7 cellular contexts compared by ENCODE assay signal in the genomic region with DNA sequence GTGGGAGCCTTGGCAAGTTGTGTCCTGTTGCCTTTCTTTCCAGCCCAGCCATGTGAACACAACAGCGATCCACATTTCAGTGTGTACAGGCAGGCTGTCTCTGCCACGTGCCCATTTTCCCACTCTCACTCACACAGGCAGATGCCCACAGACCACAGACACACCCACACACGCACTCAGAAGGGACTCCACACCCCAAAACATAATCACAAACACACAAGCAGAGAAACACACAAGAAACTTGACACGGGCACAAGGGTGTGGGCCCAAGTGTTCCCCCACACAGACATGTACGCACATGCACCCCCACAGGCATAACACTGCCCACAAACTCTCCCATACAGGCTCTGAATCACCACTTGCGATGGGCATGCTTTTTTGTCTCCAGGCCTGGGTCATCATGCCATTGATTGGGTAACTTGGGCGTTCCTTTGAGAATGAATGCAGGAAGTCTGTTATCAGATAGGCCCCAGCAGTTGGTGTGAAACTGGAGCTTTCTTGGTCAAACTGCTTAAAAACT.
A peak's percentile ranks its signal among the peaks of the same experiment; 100 is the strongest.
DNase-seq lines count a peak whose midpoint lies in the region; ATAC-seq lines count a peak whose summit lies in the region.

No MANE protein-coding gene starts in this region.

- ATAC-seq in GM19463 (IDR thresholded peaks at IDR 0.05; ENCODE audit: unreplicated experiment) (peak; percentile 50), esophagus mucosa (peak; percentile 99)

- DNase-seq in HS-27A (ENCODE audit: low read depth) (peak; percentile 51), NCI-H2196 (lab: John Stamatoyannopoulos, UW; ENCODE audit: unreplicated experiment) (no peak), middle frontal gyrus (ENCODE audit: extremely low spot score, low spot score) (no peak)
- DNase-seq in activated CD4-positive, alpha-beta T cell treated with anti-CD3 and anti-CD28 coated beads, Interleukin-2, amount 50 U/mL, for 4 hours, result peak; percentile 16
- peak; percentile 16 for DNase-seq in stimulated activated CD4-positive, alpha-beta T cell treated with anti-CD3 and anti-CD28 coated beads, Interleukin-4, amount 100 ng/mL, for 1 hour

Comparison
In these comparisons a context has a peak if more than half of its experiments do, and no peak if none do; other contexts are left out.
1. DNase-seq: peak in HS-27A (single experiment), activated CD4-positive, alpha-beta T cell treated with anti-CD3 and anti-CD28 coated beads, Interleukin-2, amount 50 U/mL, for 4 hours (2 of 2) and stimulated activated CD4-positive, alpha-beta T cell treated with anti-CD3 and anti-CD28 coated beads, Interleukin-4, amount 100 ng/mL, for 1 hour (single experiment); none in NCI-H2196 (single experiment) and middle frontal gyrus (single experiment).